ENCODE assay signal across 1 cellular context in genomic region chr11:117249571-117249970, GRCh38.
TF ChIP-seq lines count a peak whose summit lies in the region.

No MANE protein-coding gene starts in this region.

TF ChIP-seq in K562, 482 proteins besides CTCF, POLR2A, EP300 and RAD21:
- TF ChIP-seq RFX1 (IDR thresholded peaks at IDR 0.05) (no peak), STAT6 (CRISPR knock-in tag; IDR thresholded peaks at IDR 0.05) (no peak), ZNF24 (IDR thresholded peaks at IDR 0.05) (peak; percentile 41; the same call in 1 of the 2 replicates), CEBPG (CRISPR knock-in tag; IDR thresholded peaks at IDR 0.05) (no peak), CEBPG (tag; conservative IDR thresholded peaks at IDR 0.05 in 1 of 2, IDR thresholded peaks at IDR 0.05 in 1 of 2) (no peak), ZBTB8A (IDR thresholded peaks at IDR 0.05; ENCODE audit: partially characterized antibody) (no peak)
TF ChIP-seq in K562: peak in this region for 1.
